In the genomic region with DNA sequence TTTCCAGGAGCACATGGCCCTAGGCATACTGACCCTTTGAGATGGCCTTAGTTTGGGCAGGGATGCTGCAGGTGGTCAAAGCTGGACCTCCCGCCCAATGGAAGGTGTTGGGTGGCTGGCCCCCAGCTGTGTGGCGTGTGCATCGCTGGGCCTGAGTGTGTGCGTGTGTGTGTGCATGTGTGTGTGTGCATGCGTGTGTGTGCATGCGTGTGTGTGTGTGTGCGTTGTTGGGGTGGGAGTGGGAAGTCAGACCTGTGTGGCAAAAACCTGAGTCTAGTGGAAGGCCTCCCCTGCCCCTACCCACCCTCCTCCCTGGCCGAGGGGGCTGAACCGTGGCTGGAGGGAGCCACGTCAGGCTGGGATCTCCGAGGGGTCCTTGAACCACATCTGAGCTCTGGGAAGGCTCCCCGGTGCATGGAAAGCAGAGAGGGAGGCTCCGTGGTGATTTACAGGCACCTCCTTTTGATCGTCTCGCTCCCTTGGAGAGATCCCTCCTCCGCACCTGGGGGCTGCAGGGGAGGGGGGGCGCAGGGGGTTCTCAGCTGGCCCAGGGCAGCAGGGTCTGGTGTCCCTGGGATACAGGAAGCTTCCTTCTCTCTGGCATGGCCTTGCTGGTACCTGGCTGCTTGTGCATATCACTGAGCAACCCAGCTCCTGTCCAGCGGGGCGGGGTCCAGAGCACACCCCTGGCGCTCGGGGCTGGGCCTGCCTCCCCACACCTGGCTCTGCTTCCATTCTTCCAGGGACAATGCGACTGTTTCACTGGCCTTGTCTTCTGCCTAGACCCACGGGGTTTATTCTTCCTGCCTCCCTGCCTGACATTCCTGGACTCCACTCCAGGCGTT, we compare ENCODE assay signal across 19 cellular contexts.
"Had no signal": no experiment of that assay in that cellular context is flagged by ENCODE, and none has a peak within 500 bp of the region (broad histone marks: within the 10 kb centered on the region; RNA-seq: fewer than 3 reads in every experiment).

No MANE protein-coding gene starts in this region.

- ATAC-seq: heart left ventricle; left lobe of liver; right cardiac atrium; stimulated activated effector memory CD8-positive, alpha-beta T cell treated with anti-CD3 and anti-CD28 coated beads, Interleukin-12 subunit alpha, Interleukin-12 subunit beta, amount 100 ng/mL, for 72 hours; stimulated activated naive CD8-positive, alpha-beta T cell treated with anti-CD3 and anti-CD28 coated beads, Interleukin-15, Interleukin-2, amounts not matched to agents 100 U/mL and 50 U/mL, for 24 hours had no signal

- H3K4me3 Mint-ChIP-seq: naive B cell; nephron; stimulated activated effector memory CD8-positive, alpha-beta T cell treated with anti-CD3 and anti-CD28 coated beads, Interleukin-12 subunit alpha, Interleukin-12 subunit beta, amount 100 ng/mL, for 72 hours had no signal

- H3K27me3 ChIP-seq: thyroid gland, upper lobe of right lung, vagina had no signal

- H3K4me1 ChIP-seq: heart left ventricle, thyroid gland, upper lobe of right lung, vagina had no signal

- H3K4me1 Mint-ChIP-seq: stimulated activated effector memory CD8-positive, alpha-beta T cell treated with anti-CD3 and anti-CD28 coated beads, Interleukin-12 subunit alpha, Interleukin-12 subunit beta, amount 100 ng/mL, for 72 hours had no signal

- DNase-seq: cortex of kidney; dorsolateral prefrontal cortex; effector CD8-positive, alpha-beta T cell; foreskin melanocyte; heart left ventricle; hippocampal formation; midbrain; naive B cell; right cardiac atrium; stimulated activated CD4-positive, alpha-beta T cell treated with anti-CD3 and anti-CD28 coated beads, Interleukin-4, amount 100 ng/mL, for 1 hour; stimulated activated CD8-positive, alpha-beta memory T cell treated with anti-CD3 and anti-CD28 coated beads, Interleukin-4, amount 100 ng/mL, for 48 hours; stimulated activated naive CD8-positive, alpha-beta T cell treated with anti-CD3 and anti-CD28 coated beads, Interleukin-15, Interleukin-2, amounts not matched to agents 100 U/mL and 50 U/mL, for 24 hours; thyroid gland; upper lobe of right lung had no signal

- H3K4me3 ChIP-seq: dorsolateral prefrontal cortex, heart left ventricle, suprapubic skin, thyroid gland, upper lobe of right lung, vagina had no signal

- H3K36me3 ChIP-seq: heart left ventricle, suprapubic skin, thyroid gland, upper lobe of right lung, vagina had no signal

- H3K9me3 ChIP-seq: heart left ventricle, suprapubic skin, thyroid gland, upper lobe of right lung, vagina had no signal

- H3K27ac ChIP-seq: dorsolateral prefrontal cortex, heart left ventricle, suprapubic skin, thyroid gland, upper lobe of right lung, vagina had no signal

- H3K27ac Mint-ChIP-seq: stimulated activated effector memory CD8-positive, alpha-beta T cell treated with anti-CD3 and anti-CD28 coated beads, Interleukin-12 subunit alpha, Interleukin-12 subunit beta, amount 100 ng/mL, for 72 hours had no signal

- H3K36me3 Mint-ChIP-seq: naive B cell; stimulated activated effector memory CD8-positive, alpha-beta T cell treated with anti-CD3 and anti-CD28 coated beads, Interleukin-12 subunit alpha, Interleukin-12 subunit beta, amount 100 ng/mL, for 72 hours had no signal

- H3K9me3 Mint-ChIP-seq: naive B cell; nephron; stimulated activated effector memory CD8-positive, alpha-beta T cell treated with anti-CD3 and anti-CD28 coated beads, Interleukin-12 subunit alpha, Interleukin-12 subunit beta, amount 100 ng/mL, for 72 hours had no signal
